12 cellular contexts compared by ENCODE assay signal in the genomic region with DNA sequence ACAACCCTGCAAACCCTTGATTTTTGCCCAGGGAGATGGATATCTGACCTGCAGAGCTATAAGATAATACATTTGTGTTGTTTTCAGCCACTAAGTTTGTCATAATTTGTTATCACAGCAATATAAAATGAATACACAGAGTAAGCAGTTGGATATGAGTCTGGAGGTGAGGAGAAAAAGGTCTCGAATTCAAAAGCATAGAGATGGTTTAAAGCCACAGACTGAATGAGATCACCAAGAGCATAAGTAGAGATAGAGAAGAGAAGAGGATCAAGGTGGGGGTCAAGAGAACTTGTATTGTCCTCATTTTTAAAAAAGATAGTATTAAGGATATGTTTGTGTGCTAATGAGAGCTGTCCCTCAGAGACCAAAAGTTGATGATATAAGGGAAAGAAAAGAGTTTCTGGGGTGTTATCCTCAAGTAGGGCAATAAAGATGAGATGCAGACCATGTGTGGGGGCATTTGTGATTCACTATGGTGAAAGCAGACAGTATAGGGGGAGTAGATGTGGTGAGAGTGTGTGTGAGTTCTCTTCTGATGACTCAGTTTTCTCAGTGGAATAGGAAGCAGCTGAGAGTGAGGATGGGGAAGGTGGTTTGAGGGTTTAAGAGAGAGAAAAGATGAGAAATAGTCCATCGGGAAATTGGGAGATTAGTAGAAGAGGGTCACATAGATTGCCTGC. TPM values are rescaled to one million over a fixed set of nuclear protein-coding genes. Genes with fewer than 3 reads are reported as not detected.
DNase-seq lines count a peak whose midpoint lies in the region; ATAC-seq and TF ChIP-seq lines count a peak whose summit lies in the region.
"Had no signal": no experiment of that assay in that cellular context is flagged by ENCODE, and none has a peak within 500 bp of the region (broad histone marks: within the 10 kb centered on the region; RNA-seq: fewer than 3 reads in every experiment).

No MANE protein-coding gene starts in this region.

- ATAC-seq in effector memory CD8-positive, alpha-beta T cell (replicated peaks) = peak; percentile 65
- ATAC-seq in stimulated activated memory B cell treated with anti-CD40 and anti-IgM and Interleukin-4, amounts not matched to agents 10 μg/mL and 1 μg/mL and 100 μg/mL, for 72 hours = no peak
- no peak for ATAC-seq in HG02759 (IDR thresholded peaks at IDR 0.05; ENCODE audit: unreplicated experiment)

- POLR2A ChIA-PET in RWPE1 (lab: Yijun Ruan, JAX; ENCODE audit: low non-redundant PET) = interaction anchor here (0.6 kb wide), 1 partner anchor 14 kb away, joined by 5 read pairs; no protein-coding TSS in a partner anchor

- H3K36me3 Mint-ChIP-seq in activated T-cell treated with anti-CD3 and anti-CD28 coated beads, Interleukin-2, amount 50 U/mL, for 24 hours (ENCODE audit: low read depth) = peaks cover 33% of the 10 kb centered on the region
- H3K36me3 Mint-ChIP-seq in effector memory CD8-positive, alpha-beta T cell (ENCODE audit: insufficient read depth) = peaks cover 3% of the 10 kb centered on the region
- peaks cover 35% of the 10 kb centered on the region for H3K36me3 Mint-ChIP-seq in stimulated activated memory B cell treated with anti-CD40 and anti-IgM and Interleukin-4, amounts not matched to agents 10 μg/mL and 1 μg/mL and 100 μg/mL, for 72 hours
- no peaks in the 10 kb centered on the region for H3K36me3 Mint-ChIP-seq in glutamatergic neuron (ENCODE audit: unreplicated experiment)

- no peak overlapping the region for H3K27ac ChIP-seq in RWPE1
- H3K27ac ChIP-seq: thoracic aorta had no signal

- H3K27me3 Mint-ChIP-seq in activated T-cell treated with anti-CD3 and anti-CD28 coated beads, Interleukin-2, amount 50 U/mL, for 24 hours = no peaks in the 10 kb centered on the region
- no peaks in the 10 kb centered on the region for H3K27me3 Mint-ChIP-seq in effector memory CD8-positive, alpha-beta T cell
- H3K27me3 Mint-ChIP-seq in stimulated activated memory B cell treated with anti-CD40 and anti-IgM and Interleukin-4, amounts not matched to agents 10 μg/mL and 1 μg/mL and 100 μg/mL, for 72 hours = no peaks in the 10 kb centered on the region
- no peaks in the 10 kb centered on the region for H3K27me3 Mint-ChIP-seq in glutamatergic neuron (ENCODE audit: unreplicated experiment)

- H3K9me3 Mint-ChIP-seq in activated T-cell treated with anti-CD3 and anti-CD28 coated beads, Interleukin-2, amount 50 U/mL, for 24 hours = peaks cover 3% of the 10 kb centered on the region
- no peaks in the 10 kb centered on the region for H3K9me3 Mint-ChIP-seq in effector memory CD8-positive, alpha-beta T cell
- H3K9me3 Mint-ChIP-seq in stimulated activated memory B cell treated with anti-CD40 and anti-IgM and Interleukin-4, amounts not matched to agents 10 μg/mL and 1 μg/mL and 100 μg/mL, for 72 hours = peaks cover 8% of the 10 kb centered on the region
- no peaks in the 10 kb centered on the region for H3K9me3 Mint-ChIP-seq in glutamatergic neuron (ENCODE audit: unreplicated experiment)

- TF ChIP-seq CTCF in glutamatergic neuron (IDR thresholded peaks at IDR 0.05; ENCODE audit: partially characterized antibody, unreplicated experiment) (no peak), RWPE1 (conservative IDR thresholded peaks at IDR 0.05; ENCODE audit: low read depth) (no peak)

- no peak for DNase-seq in activated T-cell treated with anti-CD3 and anti-CD28 coated beads, Interleukin-2, amount 50 U/mL, for 24 hours
- DNase-seq in activated T-cell treated with anti-CD3 and anti-CD28 coated beads, Interleukin-2, amount 50 U/mL, for 1 hour = no peak
- DNase-seq in RKO (ENCODE audit: low spot score) = peak; percentile 7
- DNase-seq in effector memory CD8-positive, alpha-beta T cell = no peak
- DNase-seq in glutamatergic neuron = no peak
- no peak for DNase-seq in RWPE1 (ENCODE audit: low spot score)
- DNase-seq: NCI-H1417; stimulated activated CD4-positive, alpha-beta T cell treated with anti-CD3 and anti-CD28 coated beads, Interleukin-2, amount 100 ng/mL, for 48 hours; T-helper 9 cell had no signal

- H3K4me3 Mint-ChIP-seq in activated T-cell treated with anti-CD3 and anti-CD28 coated beads, Interleukin-2, amount 50 U/mL, for 24 hours = peak overlapping the region; percentile 1
- H3K4me3 Mint-ChIP-seq in effector memory CD8-positive, alpha-beta T cell = no peak overlapping the region
- H3K4me3 Mint-ChIP-seq in stimulated activated memory B cell treated with anti-CD40 and anti-IgM and Interleukin-4, amounts not matched to agents 10 μg/mL and 1 μg/mL and 100 μg/mL, for 72 hours = no peak overlapping the region
- no peak overlapping the region for H3K4me3 Mint-ChIP-seq in glutamatergic neuron (ENCODE audit: unreplicated experiment)

- H3K4me1 Mint-ChIP-seq in activated T-cell treated with anti-CD3 and anti-CD28 coated beads, Interleukin-2, amount 50 U/mL, for 24 hours (ENCODE audit: low read depth) = peaks cover 92% of the 10 kb centered on the region
- H3K4me1 Mint-ChIP-seq in effector memory CD8-positive, alpha-beta T cell (ENCODE audit: low read depth in 2 of 2) = peaks cover 43 to 64% of the 10 kb centered on the region in 2 donors
- peaks cover 75% of the 10 kb centered on the region for H3K4me1 Mint-ChIP-seq in stimulated activated memory B cell treated with anti-CD40 and anti-IgM and Interleukin-4, amounts not matched to agents 10 μg/mL and 1 μg/mL and 100 μg/mL, for 72 hours
- H3K4me1 Mint-ChIP-seq in glutamatergic neuron (ENCODE audit: low read depth, unreplicated experiment) = no peaks in the 10 kb centered on the region

- H3K27ac Mint-ChIP-seq in activated T-cell treated with anti-CD3 and anti-CD28 coated beads, Interleukin-2, amount 50 U/mL, for 24 hours = peak overlapping the region; percentile 80
- peak overlapping the region; percentile 42 to 59 for H3K27ac Mint-ChIP-seq in effector memory CD8-positive, alpha-beta T cell
- peak overlapping the region; percentile 63 for H3K27ac Mint-ChIP-seq in stimulated activated memory B cell treated with anti-CD40 and anti-IgM and Interleukin-4, amounts not matched to agents 10 μg/mL and 1 μg/mL and 100 μg/mL, for 72 hours
- no peak overlapping the region for H3K27ac Mint-ChIP-seq in glutamatergic neuron (ENCODE audit: unreplicated experiment)

- CTCF ChIA-PET in RWPE1 (lab: Yijun Ruan, JAX) = interaction anchor here (0.6 kb wide), 1 partner anchor 96 kb away, joined by 3 read pairs; no protein-coding TSS in a partner anchor

RNA-seq across cellular contexts. Expression of a gene that starts 25.8 kb away (rescaled TPM):
- total RNA-seq in glutamatergic neuron (ENCODE audit: unreplicated experiment) = 3.0 TPM
